Comparison of ENCODE assay signal across 9 cellular contexts in genomic region chr5:134561871-134562296, GRCh38. TPM values are rescaled to one million over a fixed set of nuclear protein-coding genes. Genes with fewer than 3 reads are reported as not detected.
DNase-seq lines count a peak whose midpoint lies in the region; ATAC-seq, FAIRE-seq and TF ChIP-seq lines count a peak whose summit lies in the region.
"Had no signal": no experiment of that assay in that cellular context is flagged by ENCODE, and none has a peak within 500 bp of the region (broad histone marks: within the 10 kb centered on the region; RNA-seq: fewer than 3 reads in every experiment).

No MANE protein-coding gene starts in this region.

- TF ChIP-seq CTCF in AG04450 (IDR thresholded peaks at IDR 0.05; ENCODE audit: low read depth, low read length) (peak; percentile 59), GM13976 (IDR thresholded peaks at IDR 0.05; ENCODE audit: borderline replicate concordance, control extremely low read depth, extremely low read depth, insufficient read depth, missing control alignments) (peak; percentile 13), activated B cell treated with CpG ODN at 0.5 μM for 24 hours (IDR thresholded peaks at IDR 0.05) (no peak), keratinocyte (optimal IDR thresholded peaks at IDR 0.05 in 1 of 3, IDR thresholded peaks at IDR 0.05 in 1 of 3, conservative IDR thresholded peaks at IDR 0.05 in 1 of 3; ENCODE audit: extremely low read depth in 1 of 3, insufficient read depth in 2 of 3, low read length in 3 of 3) (peak in 2 of 3 experiments; percentile 25 to 37)

- no peak overlapping the region for H3K9ac ChIP-seq in keratinocyte (ENCODE audit: control insufficient read depth, extremely low read depth, insufficient read depth, low read length)

- peaks cover 7% of the 10 kb centered on the region for H3K4me1 Mint-ChIP-seq in activated B cell treated with CpG ODN at 0.5 μM for 24 hours

- no peaks in the 10 kb centered on the region for H3K79me2 ChIP-seq in keratinocyte (ENCODE audit: control insufficient read depth, insufficient read depth, low read length)

- intact Hi-C loops in activated B cell treated with CpG ODN at 0.5 μM for 24 hours (cut with micrococcal nuclease), result no loop called here

- H3K27ac ChIP-seq in AG04450 (ENCODE audit: low read depth, low read length), result no peak overlapping the region
- H3K27ac ChIP-seq in keratinocyte (ENCODE audit: control insufficient read depth, insufficient read depth, low read length), result no peak overlapping the region

- DNase-seq in AG04450 (ENCODE audit: low read depth, low spot score) (no peak), GM13976 (ENCODE audit: low spot score) (no peak), activated B cell treated with CpG ODN at 0.5 μM for 24 hours (no peak), keratinocyte (ENCODE audit: low read depth, low spot score) (no peak), NOMO-1 treated with DMSO at 0.1 percent for 48 hours (lab: John Stamatoyannopoulos, UW; ENCODE audit: unreplicated experiment) (no peak)
- no peak for DNase-seq in stimulated activated CD4-positive, alpha-beta T cell treated with anti-CD3 and anti-CD28 coated beads, Interleukin-4, amount 100 ng/mL, for 4 hours
- no peak for DNase-seq in activated naive CD4-positive, alpha-beta T cell treated with Interleukin-2 at 50 U/mL for 16 hours
- DNase-seq in activated CD4-positive, alpha-beta T cell treated with anti-CD3 and anti-CD28 coated beads for 48 hours, result no peak

- POLR2A ChIA-PET in AG04450 (lab: Yijun Ruan, JAX) (interaction anchor here (0.5 kb wide), 1 partner anchor 28 kb away, joined by 3 read pairs; no protein-coding TSS in a partner anchor), activated B cell treated with CpG ODN at 0.5 μM for 24 hours (lab: Charles Lee) (interaction anchor here (0.6 kb wide), 1 partner anchor 183 kb away, joined by 4 read pairs; no protein-coding TSS in a partner anchor)

- H3K4me2 ChIP-seq in keratinocyte (ENCODE audit: control insufficient read depth, extremely low read depth, insufficient read depth, low read depth, low read length), result no peak overlapping the region

- H3K27ac Mint-ChIP-seq in activated B cell treated with CpG ODN at 0.5 μM for 24 hours, result peak overlapping the region; percentile 56

- H3K27me3 Mint-ChIP-seq in activated B cell treated with CpG ODN at 0.5 μM for 24 hours, result no peaks in the 10 kb centered on the region

- FAIRE-seq in keratinocyte (lab: Jason Lieb, UNC), result no peak
- FAIRE-seq: colon had no signal

- no peak for ATAC-seq in activated B cell treated with CpG ODN at 0.5 μM for 24 hours (ENCODE audit: low read depth)

- H3K36me3 Mint-ChIP-seq in activated B cell treated with CpG ODN at 0.5 μM for 24 hours (ENCODE audit: low read depth), result peaks cover 83% of the 10 kb centered on the region

- no peaks in the 10 kb centered on the region for H3K9me1 ChIP-seq in keratinocyte (ENCODE audit: control insufficient read depth, extremely low read depth, insufficient read depth, low read length)

- H3K9me3 Mint-ChIP-seq in activated B cell treated with CpG ODN at 0.5 μM for 24 hours, result no peaks in the 10 kb centered on the region

- dilution Hi-C loops in keratinocyte (cut with MboI; ENCODE audit: extremely low pct_ligation_motif_present, low sequenced_read_pairs), result no loop called here

- H3K36me3 ChIP-seq in keratinocyte (ENCODE audit: control insufficient read depth in 2 of 2, extremely low read depth in 1 of 2, insufficient read depth in 2 of 2, low read length in 2 of 2), result peaks cover 32 to 44% of the 10 kb centered on the region in 2 experiments

- no peak overlapping the region for H3K4me3 Mint-ChIP-seq in activated B cell treated with CpG ODN at 0.5 μM for 24 hours

- no peak overlapping the region for H2AFZ ChIP-seq in keratinocyte (ENCODE audit: control insufficient read depth, low read length)

- in situ Hi-C loops in GM13976 (cut with MboI; ENCODE audit: low sequenced_read_pairs, unreplicated experiment), result no loop called here

- H3K27me3 ChIP-seq in AG04450 (ENCODE audit: control insufficient read depth, insufficient read depth, low read length) (no peaks in the 10 kb centered on the region), keratinocyte (ENCODE audit: control insufficient read depth, extremely low read depth, insufficient read depth, low read length) (no peaks in the 10 kb centered on the region)

- CTCF ChIA-PET in AG04450 (lab: Charles Lee) (interaction anchor here (0.5 to 2.5 kb wide), 6 partner anchors 16 to 199 kb away, joined by 3 to 11 read pairs (median 6); partner anchors contain the start of gene CDKN2AIPNL), activated B cell treated with CpG ODN at 0.5 μM for 24 hours (lab: Charles Lee) (interaction anchor here (1.2 kb wide), 2 partner anchors 25 to 258 kb away, joined by 3 read pairs; no protein-coding TSS in a partner anchor)

- no peak overlapping the region for H3K4me3 ChIP-seq in AG04450 (ENCODE audit: low read depth, low read length)
- H3K4me3 ChIP-seq in keratinocyte (ENCODE audit: control insufficient read depth in 2 of 3, extremely low read depth in 1 of 3, insufficient read depth in 2 of 3, low read depth in 1 of 3, low read length in 3 of 3), result no peak overlapping the region

- H3K4me1 ChIP-seq in keratinocyte (ENCODE audit: control insufficient read depth, extremely low read depth, insufficient read depth, low read length), result no peaks in the 10 kb centered on the region

- H4K20me1 ChIP-seq in keratinocyte (ENCODE audit: control insufficient read depth, extremely low read depth, insufficient read depth, low read length), result no peaks in the 10 kb centered on the region

- no peaks in the 10 kb centered on the region for H3K9me3 ChIP-seq in AG04450 (ENCODE audit: control insufficient read depth, insufficient read depth, low read length)
- H3K9me3 ChIP-seq in keratinocyte (ENCODE audit: control insufficient read depth, low read depth, low read length), result no peaks in the 10 kb centered on the region

RNA-seq across cellular contexts. Expression of gene JADE2, which starts 36.4 kb away (rescaled TPM):
- polyA plus RNA-seq in AG04450 (2011; rRNA removed), result 12.4 and 13.2 TPM in 2 replicates
- polyA minus RNA-seq in AG04450 (2011; rRNA and poly(A)+ RNA removed), result 31.0 and 32.7 TPM in 2 replicates
- total RNA-seq in activated B cell treated with CpG ODN at 0.5 μM for 24 hours, result 218 and 225 TPM in 2 replicates
- 8.4 to 15.5 TPM (median 11.1 TPM) in 3 replicates for polyA plus RNA-seq in keratinocyte
- 3.3 TPM for polyA plus RNA-seq in keratinocyte (2011; ENCODE audit: low read depth)
- 6.2 and 10.7 TPM in 2 replicates for polyA plus RNA-seq in keratinocyte (2011; cell fraction: cytosol; rRNA removed)
- polyA plus RNA-seq in keratinocyte (2011; cell fraction: nucleus; rRNA removed), result 13.5 and 16.0 TPM in 2 replicates
- 3.0 and 18.5 TPM in 2 replicates for polyA plus RNA-seq in keratinocyte (2012; ENCODE audit: low replicate concordance)
- polyA minus RNA-seq in keratinocyte, result 16.5 to 42.2 TPM (median 27.7 TPM) in 3 replicates
- 25.3 TPM for polyA minus RNA-seq in keratinocyte (2011; cell fraction: cytosol; rRNA and poly(A)+ RNA removed)
- polyA minus RNA-seq in keratinocyte (2011; cell fraction: nucleus; rRNA and poly(A)+ RNA removed), result 19.3 and 20.4 TPM in 2 replicates
